In the genomic region with DNA sequence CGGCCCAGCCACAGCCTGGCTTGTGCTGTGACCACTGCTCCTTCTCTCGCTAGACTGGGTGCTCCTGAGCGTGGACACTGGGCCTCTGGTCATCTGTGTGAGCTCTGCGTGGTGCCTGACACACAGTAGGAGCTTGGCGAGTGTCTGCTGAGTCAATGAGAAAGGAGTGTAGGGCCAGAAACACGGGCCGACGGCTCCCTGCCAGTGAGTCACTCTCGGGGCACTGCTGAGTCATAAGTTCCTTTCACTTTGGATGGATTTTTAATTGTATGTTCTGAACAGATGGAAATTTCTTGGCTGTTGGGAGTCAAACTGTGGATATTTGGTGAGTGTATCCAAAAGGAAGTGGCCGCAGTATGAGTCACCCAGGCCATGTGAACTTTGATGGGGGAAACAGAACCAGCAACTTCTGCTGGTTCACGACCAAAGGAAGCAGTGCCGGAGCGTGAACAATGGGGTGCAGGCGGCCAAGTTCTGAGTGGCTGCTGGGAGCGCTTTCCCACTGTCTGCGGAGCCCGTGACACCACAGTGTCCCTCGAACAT, we compare ENCODE assay signal across 1 cellular context.
TF ChIP-seq lines count a peak whose summit lies in the region.

No MANE protein-coding gene starts in this region.

TF ChIP-seq in K562, 482 proteins besides CTCF, POLR2A, EP300 and RAD21 (continued from another document and continues in another):
- TF ChIP-seq ETV5 (CRISPR knock-in tag; IDR thresholded peaks at IDR 0.05; ENCODE audit: low read depth) = peak; percentile 72; the same call in 1 of the 2 replicates
- TF ChIP-seq HNRNPH1 (optimal IDR thresholded peaks at IDR 0.05; ENCODE audit: low read depth, low read length) = no peak
- TF ChIP-seq GTF2A2 (tag; IDR thresholded peaks at IDR 0.05) = 0 out of 2 replicates have a peak, but pooled peaks have one; percentile 49
- TF ChIP-seq PCBP2 (IDR thresholded peaks at IDR 0.05; ENCODE audit: low read depth, low read length, poor library complexity, severe bottlenecking) = no peak
- TF ChIP-seq COPS2 (conservative IDR thresholded peaks at IDR 0.05) = no peak
- TF ChIP-seq, protein P1, sequence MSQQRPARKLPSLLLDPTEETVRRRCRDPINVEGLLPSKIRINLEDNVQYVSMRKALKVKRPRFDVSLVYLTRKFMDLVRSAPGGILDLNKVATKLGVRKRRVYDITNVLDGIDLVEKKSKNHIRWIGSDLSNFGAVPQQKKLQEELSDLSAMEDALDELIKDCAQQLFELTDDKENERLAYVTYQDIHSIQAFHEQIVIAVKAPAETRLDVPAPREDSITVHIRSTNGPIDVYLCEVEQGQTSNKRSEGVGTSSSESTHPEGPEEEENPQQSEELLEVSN (IDR thresholded peaks at IDR 0.05; ENCODE audit: borderline replicate concordance in 1 of 2, extremely low read depth in 1 of 2, insufficient read depth in 1 of 2, insufficient read length in 1 of 2, low read depth in 1 of 2, low read length in 1 of 2, poor library complexity in 1 of 2, severe bottlenecking in 1 of 2) = no peak
- TF ChIP-seq, protein P2, sequence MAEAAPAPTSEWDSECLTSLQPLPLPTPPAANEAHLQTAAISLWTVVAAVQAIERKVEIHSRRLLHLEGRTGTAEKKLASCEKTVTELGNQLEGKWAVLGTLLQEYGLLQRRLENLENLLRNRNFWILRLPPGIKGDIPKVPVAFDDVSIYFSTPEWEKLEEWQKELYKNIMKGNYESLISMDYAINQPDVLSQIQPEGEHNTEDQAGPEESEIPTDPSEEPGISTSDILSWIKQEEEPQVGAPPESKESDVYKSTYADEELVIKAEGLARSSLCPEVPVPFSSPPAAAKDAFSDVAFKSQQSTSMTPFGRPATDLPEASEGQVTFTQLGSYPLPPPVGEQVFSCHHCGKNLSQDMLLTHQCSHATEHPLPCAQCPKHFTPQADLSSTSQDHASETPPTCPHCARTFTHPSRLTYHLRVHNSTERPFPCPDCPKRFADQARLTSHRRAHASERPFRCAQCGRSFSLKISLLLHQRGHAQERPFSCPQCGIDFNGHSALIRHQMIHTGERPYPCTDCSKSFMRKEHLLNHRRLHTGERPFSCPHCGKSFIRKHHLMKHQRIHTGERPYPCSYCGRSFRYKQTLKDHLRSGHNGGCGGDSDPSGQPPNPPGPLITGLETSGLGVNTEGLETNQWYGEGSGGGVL (CRISPR knock-in tag; IDR thresholded peaks at IDR 0.05) = no peak
- no peak for TF ChIP-seq ZNF165 (CRISPR knock-in tag; IDR thresholded peaks at IDR 0.05; ENCODE audit: borderline replicate concordance)
- TF ChIP-seq SAFB2 (IDR thresholded peaks at IDR 0.05; ENCODE audit: borderline replicate concordance, low read depth, low read length, severe bottlenecking) = no peak
- peak; percentile 79 for TF ChIP-seq FOS (IDR thresholded peaks at IDR 0.05; ENCODE audit: extremely low read depth, insufficient read length)
- TF ChIP-seq BRD9 (IDR thresholded peaks at IDR 0.05; ENCODE audit: low read depth, partially characterized antibody) = peak; percentile 42
- no peak for TF ChIP-seq RNF2 (IDR thresholded peaks at IDR 0.05)
- no peak for TF ChIP-seq HNRNPK (IDR thresholded peaks at IDR 0.05; ENCODE audit: low read depth, low read length, poor library complexity, severe bottlenecking)
- TF ChIP-seq EHMT2 (IDR thresholded peaks at IDR 0.05) = 0 out of 2 replicates have a peak, but pooled peaks have one; percentile 19
- TF ChIP-seq, protein P3, sequence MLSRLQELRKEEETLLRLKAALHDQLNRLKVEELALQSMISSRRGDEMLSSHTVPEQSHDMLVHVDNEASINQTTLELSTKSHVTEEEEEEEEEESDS (CRISPR knock-in tag; IDR thresholded peaks at IDR 0.05) = no peak
- peak; percentile 57 for TF ChIP-seq ATF7 (IDR thresholded peaks at IDR 0.05)
- TF ChIP-seq CCAR2 (IDR thresholded peaks at IDR 0.05; ENCODE audit: low read depth, low read length) = no peak
- TF ChIP-seq POLR3G (IDR thresholded peaks at IDR 0.05; ENCODE audit: extremely low read depth, insufficient read length, insufficient replicate concordance) = no peak
- peak; percentile 92; the same call in 1 of the 2 replicates for TF ChIP-seq ZNF589 (CRISPR knock-in tag; IDR thresholded peaks at IDR 0.05; ENCODE audit: low read depth)
- TF ChIP-seq ZSCAN32 (CRISPR knock-in tag; IDR thresholded peaks at IDR 0.05) = no peak
- TF ChIP-seq GATAD2A (IDR thresholded peaks at IDR 0.05) = peak; percentile 47; the same call in 1 of the 2 replicates
- TF ChIP-seq TAF9B (IDR thresholded peaks at IDR 0.05; ENCODE audit: partially characterized antibody) = no peak
- peak; percentile 43 for TF ChIP-seq CBFA2T3 (IDR thresholded peaks at IDR 0.05)
- TF ChIP-seq TEAD1 (CRISPR knock-in tag; IDR thresholded peaks at IDR 0.05) = 0 out of 4 replicates have a peak, but pooled peaks of 1 of the 2 experiments have one; percentile 57
- no peak for TF ChIP-seq DIDO1 (tag; IDR thresholded peaks at IDR 0.05; ENCODE audit: low read depth)
- TF ChIP-seq PML (IDR thresholded peaks at IDR 0.05; ENCODE audit: low read length) = no peak
- TF ChIP-seq PTBP1 (IDR thresholded peaks at IDR 0.05; ENCODE audit: low read depth, low read length) = no peak
- TF ChIP-seq RBFOX2 (IDR thresholded peaks at IDR 0.05; ENCODE audit: low read depth, low read length) = peak; percentile 44; the same call in 1 of the 2 replicates
- TF ChIP-seq, protein P4, sequence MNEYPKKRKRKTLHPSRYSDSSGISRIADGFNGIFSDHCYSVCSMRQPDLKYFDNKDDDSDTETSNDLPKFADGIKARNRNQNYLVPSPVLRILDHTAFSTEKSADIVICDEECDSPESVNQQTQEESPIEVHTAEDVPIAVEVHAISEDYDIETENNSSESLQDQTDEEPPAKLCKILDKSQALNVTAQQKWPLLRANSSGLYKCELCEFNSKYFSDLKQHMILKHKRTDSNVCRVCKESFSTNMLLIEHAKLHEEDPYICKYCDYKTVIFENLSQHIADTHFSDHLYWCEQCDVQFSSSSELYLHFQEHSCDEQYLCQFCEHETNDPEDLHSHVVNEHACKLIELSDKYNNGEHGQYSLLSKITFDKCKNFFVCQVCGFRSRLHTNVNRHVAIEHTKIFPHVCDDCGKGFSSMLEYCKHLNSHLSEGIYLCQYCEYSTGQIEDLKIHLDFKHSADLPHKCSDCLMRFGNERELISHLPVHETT (CRISPR knock-in tag; conservative IDR thresholded peaks at IDR 0.05 in 1 of 2, IDR thresholded peaks at IDR 0.05 in 1 of 2) = peak in 1 of 2 experiments; percentile 57; a peak in 1 of 4 replicates
- TF ChIP-seq KLF6 (CRISPR knock-in tag; IDR thresholded peaks at IDR 0.05; ENCODE audit: borderline replicate concordance) = no peak
- peak; percentile 95 for TF ChIP-seq DPF2 (IDR thresholded peaks at IDR 0.05)
- TF ChIP-seq, protein P5, sequence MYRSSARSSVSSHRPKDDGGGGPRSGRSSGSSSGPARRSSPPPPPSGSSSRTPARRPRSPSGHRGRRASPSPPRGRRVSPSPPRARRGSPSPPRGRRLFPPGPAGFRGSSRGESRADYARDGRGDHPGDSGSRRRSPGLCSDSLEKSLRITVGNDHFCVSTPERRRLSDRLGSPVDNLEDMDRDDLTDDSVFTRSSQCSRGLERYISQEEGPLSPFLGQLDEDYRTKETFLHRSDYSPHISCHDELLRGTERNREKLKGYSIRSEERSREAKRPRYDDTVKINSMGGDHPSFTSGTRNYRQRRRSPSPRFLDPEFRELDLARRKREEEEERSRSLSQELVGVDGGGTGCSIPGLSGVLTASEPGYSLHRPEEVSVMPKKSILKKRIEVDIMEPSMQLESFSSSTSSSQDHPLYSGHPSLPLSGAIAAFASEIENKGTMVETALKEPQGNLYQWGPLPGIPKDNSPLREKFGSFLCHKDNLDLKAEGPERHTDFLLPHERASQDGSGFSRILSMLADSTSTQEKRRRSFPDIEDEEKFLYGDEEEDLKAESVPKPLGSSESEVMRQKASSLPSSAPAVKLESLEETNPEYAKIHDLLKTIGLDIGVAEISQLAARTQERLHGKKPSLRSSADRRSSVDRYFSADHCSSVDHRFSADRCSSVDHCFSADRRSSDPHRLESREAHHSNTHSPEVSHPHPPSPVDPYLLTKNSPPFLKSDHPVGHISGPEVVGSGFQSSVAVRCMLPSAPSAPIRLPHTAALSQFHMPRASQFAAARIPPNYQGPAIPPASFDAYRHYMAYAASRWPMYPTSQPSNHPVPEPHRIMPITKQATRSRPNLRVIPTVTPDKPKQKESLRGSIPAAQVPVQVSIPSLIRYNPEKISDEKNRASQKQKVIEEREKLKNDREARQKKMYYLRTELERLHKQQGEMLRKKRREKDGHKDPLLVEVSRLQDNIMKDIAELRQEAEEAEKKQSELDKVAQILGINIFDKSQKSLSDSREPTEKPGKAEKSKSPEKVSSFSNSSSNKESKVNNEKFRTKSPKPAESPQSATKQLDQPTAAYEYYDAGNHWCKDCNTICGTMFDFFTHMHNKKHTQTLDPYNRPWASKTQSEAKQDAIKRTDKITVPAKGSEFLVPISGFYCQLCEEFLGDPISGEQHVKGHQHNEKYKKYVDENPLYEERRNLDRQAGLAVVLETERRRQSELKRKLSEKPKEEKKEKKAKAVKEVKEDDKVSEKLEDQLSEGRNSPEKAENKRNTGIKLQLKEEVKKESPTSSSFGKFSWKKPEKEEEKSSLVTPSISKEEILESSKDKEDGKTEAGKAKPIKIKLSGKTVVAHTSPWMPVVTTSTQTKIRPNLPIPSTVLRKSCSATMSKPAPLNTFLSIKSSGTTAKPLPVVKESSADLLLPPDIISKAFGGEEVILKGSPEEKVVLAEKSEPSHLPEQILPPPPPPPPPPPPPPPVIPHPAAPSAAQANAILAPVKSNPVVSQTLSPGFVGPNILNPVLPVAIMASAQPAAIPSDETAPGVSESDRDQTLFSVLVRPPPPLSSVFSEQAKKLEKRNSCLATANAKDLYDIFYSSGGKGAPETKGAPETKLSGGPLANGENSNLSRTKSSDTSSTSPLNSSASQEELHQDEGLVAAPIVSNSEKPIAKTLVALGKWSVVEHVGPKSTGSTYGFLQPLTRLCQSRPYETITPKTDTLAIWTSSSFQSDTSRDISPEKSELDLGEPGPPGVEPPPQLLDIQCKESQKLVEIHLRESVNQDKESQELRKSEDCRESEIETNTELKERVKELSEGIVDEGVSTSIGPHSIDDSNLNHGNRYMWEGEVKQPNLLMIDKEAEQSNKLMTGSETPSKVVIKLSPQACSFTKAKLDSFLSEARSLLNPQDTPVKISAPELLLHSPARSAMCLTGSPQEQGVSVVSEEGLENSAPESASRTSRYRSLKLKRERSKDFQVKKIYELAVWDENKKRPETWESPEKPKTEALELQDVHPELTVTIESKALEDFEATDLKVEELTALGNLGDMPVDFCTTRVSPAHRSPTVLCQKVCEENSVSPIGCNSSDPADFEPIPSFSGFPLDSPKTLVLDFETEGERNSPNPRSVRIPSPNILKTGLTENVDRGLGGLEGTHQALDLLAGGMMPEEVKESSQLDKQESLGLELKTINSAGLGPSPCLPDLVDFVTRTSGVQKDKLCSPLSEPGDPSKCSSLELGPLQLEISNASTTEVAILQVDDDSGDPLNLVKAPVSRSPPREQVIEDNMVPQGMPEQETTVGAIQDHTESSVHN (IDR thresholded peaks at IDR 0.05; ENCODE audit: borderline replicate concordance in 1 of 2, low read depth in 1 of 2) = peak in 1 of 2 experiments; percentile 87; a peak in 2 of 4 replicates
- no peak for TF ChIP-seq POLR2H (tag; IDR thresholded peaks at IDR 0.05; ENCODE audit: low read depth)
- peak; percentile 19; the same call in 1 of the 2 replicates for TF ChIP-seq KLF13 (tag; IDR thresholded peaks at IDR 0.05; ENCODE audit: borderline replicate concordance, low read depth)
- TF ChIP-seq MYNN (IDR thresholded peaks at IDR 0.05) = peak; percentile 34; the same call in 1 of the 2 replicates
- no peak for TF ChIP-seq MYNN (CRISPR knock-in tag; IDR thresholded peaks at IDR 0.05)
- TF ChIP-seq, protein P6, sequence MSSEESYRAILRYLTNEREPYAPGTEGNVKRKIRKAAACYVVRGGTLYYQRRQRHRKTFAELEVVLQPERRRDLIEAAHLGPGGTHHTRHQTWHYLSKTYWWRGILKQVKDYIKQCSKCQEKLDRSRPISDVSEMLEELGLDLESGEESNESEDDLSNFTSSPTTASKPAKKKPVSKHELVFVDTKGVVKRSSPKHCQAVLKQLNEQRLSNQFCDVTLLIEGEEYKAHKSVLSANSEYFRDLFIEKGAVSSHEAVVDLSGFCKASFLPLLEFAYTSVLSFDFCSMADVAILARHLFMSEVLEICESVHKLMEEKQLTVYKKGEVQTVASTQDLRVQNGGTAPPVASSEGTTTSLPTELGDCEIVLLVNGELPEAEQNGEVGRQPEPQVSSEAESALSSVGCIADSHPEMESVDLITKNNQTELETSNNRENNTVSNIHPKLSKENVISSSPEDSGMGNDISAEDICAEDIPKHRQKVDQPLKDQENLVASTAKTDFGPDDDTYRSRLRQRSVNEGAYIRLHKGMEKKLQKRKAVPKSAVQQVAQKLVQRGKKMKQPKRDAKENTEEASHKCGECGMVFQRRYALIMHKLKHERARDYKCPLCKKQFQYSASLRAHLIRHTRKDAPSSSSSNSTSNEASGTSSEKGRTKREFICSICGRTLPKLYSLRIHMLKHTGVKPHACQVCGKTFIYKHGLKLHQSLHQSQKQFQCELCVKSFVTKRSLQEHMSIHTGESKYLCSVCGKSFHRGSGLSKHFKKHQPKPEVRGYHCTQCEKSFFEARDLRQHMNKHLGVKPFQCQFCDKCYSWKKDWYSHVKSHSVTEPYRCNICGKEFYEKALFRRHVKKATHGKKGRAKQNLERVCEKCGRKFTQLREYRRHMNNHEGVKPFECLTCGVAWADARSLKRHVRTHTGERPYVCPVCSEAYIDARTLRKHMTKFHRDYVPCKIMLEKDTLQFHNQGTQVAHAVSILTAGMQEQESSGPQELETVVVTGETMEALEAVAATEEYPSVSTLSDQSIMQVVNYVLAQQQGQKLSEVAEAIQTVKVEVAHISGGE (CRISPR knock-in tag; IDR thresholded peaks at IDR 0.05) = no peak; a peak in 1 of 6 replicates
- TF ChIP-seq, protein P7, sequence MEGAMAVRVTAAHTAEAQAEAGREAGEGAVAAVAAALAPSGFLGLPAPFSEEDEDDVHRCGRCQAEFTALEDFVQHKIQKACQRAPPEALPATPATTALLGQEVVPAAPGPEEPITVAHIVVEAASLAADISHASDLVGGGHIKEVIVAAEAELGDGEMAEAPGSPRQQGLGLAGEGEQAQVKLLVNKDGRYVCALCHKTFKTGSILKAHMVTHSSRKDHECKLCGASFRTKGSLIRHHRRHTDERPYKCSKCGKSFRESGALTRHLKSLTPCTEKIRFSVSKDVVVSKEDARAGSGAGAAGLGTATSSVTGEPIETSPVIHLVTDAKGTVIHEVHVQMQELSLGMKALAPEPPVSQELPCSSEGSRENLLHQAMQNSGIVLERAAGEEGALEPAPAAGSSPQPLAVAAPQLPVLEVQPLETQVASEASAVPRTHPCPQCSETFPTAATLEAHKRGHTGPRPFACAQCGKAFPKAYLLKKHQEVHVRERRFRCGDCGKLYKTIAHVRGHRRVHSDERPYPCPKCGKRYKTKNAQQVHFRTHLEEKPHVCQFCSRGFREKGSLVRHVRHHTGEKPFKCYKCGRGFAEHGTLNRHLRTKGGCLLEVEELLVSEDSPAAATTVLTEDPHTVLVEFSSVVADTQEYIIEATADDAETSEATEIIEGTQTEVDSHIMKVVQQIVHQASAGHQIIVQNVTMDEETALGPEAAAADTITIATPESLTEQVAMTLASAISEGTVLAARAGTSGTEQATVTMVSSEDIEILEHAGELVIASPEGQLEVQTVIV (CRISPR knock-in tag; IDR thresholded peaks at IDR 0.05; ENCODE audit: borderline replicate concordance) = no peak
- no peak for TF ChIP-seq KDM1A (IDR thresholded peaks at IDR 0.05)
